Comparison of ENCODE assay signal across 1 cellular context in the genomic region with DNA sequence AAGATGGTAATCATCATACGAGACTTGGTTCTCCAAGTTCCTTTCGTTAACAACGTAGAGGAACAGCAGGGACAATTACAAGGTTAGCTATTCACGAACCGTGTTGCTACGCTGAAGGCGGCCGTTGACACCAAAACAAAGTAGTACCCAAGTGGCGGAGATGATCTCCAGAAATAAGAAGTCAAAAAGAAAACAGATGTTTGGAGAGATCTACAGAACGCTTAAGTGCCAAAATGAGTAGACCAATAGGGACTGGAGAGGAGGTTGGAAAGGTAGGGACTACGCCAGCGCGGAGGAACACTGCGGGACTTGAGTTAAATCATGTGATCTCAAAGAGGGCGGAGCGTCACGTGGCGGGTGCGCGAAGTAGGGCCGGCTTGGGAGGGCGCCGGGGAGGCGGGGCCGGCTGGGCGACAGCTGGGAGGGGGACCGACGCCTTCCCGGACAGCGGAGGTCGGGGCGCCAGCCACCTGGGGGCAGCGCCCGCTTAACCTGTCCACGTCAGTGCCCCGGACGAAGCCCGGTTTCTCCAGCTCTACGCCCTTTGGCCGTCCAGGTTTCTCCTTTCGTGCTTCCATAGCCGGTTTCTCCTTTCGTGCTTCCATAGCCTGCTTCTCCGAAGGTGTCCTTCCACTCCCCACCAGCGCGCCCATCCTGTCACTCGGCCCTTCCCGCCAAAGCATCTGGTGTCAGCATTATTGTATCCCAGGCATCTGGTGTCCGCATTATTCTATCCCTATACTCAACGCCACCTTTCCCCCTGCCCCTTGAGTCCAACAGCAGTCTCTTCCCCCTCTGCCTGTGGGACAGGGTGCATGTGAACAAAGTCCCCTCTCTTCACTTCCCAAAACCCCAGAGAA.
A peak's percentile ranks its signal among the peaks of the same experiment; 100 is the strongest.
TF ChIP-seq lines count a peak whose summit lies in the region.

No MANE protein-coding gene starts in this region.

TF ChIP-seq in HepG2, 621 proteins besides CTCF, POLR2A, EP300 and RAD21 (continued from another document and continues in another):
- no peak for TF ChIP-seq ZSCAN22 (CRISPR knock-in tag; IDR thresholded peaks at IDR 0.05)
- no peak for TF ChIP-seq RBM39 (IDR thresholded peaks at IDR 0.05; ENCODE audit: low read depth, low read length, poor library complexity, severe bottlenecking)
- no peak for TF ChIP-seq ZNF550 (CRISPR knock-in tag; IDR thresholded peaks at IDR 0.05; ENCODE audit: borderline replicate concordance)
- TF ChIP-seq, protein P1, sequence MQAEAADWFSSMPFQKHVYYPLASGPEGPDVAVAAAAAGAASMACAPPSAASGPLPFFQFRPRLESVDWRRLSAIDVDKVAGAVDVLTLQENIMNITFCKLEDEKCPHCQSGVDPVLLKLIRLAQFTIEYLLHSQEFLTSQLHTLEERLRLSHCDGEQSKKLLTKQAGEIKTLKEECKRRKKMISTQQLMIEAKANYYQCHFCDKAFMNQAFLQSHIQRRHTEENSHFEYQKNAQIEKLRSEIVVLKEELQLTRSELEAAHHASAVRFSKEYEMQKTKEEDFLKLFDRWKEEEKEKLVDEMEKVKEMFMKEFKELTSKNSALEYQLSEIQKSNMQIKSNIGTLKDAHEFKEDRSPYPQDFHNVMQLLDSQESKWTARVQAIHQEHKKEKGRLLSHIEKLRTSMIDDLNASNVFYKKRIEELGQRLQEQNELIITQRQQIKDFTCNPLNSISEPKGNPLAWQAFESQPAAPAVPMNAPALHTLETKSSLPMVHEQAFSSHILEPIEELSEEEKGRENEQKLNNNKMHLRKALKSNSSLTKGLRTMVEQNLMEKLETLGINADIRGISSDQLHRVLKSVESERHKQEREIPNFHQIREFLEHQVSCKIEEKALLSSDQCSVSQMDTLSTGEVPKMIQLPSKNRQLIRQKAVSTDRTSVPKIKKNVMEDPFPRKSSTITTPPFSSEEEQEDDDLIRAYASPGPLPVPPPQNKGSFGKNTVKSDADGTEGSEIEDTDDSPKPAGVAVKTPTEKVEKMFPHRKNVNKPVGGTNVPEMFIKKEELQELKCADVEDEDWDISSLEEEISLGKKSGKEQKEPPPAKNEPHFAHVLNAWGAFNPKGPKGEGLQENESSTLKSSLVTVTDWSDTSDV (CRISPR knock-in tag; IDR thresholded peaks at IDR 0.05) = 0 out of 2 replicates have a peak, but pooled peaks have one; percentile 43
- TF ChIP-seq KDM1A (CRISPR knock-in tag; IDR thresholded peaks at IDR 0.05) = no peak
- 0 out of 2 replicates have a peak, but pooled peaks have one; percentile 45 for TF ChIP-seq RFXAP (CRISPR knock-in tag; IDR thresholded peaks at IDR 0.05; ENCODE audit: borderline replicate concordance)
- TF ChIP-seq THYN1 (CRISPR knock-in tag; IDR thresholded peaks at IDR 0.05; ENCODE audit: borderline replicate concordance, low read depth) = no peak
- peak; percentile 92 for TF ChIP-seq BHLHE40 (IDR thresholded peaks at IDR 0.05; ENCODE audit: low read length)
- TF ChIP-seq ZSCAN30 (CRISPR knock-in tag; IDR thresholded peaks at IDR 0.05) = no peak; the same call in 1 of the 2 replicates
- TF ChIP-seq, protein P2, sequence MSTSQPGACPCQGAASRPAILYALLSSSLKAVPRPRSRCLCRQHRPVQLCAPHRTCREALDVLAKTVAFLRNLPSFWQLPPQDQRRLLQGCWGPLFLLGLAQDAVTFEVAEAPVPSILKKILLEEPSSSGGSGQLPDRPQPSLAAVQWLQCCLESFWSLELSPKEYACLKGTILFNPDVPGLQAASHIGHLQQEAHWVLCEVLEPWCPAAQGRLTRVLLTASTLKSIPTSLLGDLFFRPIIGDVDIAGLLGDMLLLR (CRISPR knock-in tag; IDR thresholded peaks at IDR 0.05) = no peak
- TF ChIP-seq, protein P3, sequence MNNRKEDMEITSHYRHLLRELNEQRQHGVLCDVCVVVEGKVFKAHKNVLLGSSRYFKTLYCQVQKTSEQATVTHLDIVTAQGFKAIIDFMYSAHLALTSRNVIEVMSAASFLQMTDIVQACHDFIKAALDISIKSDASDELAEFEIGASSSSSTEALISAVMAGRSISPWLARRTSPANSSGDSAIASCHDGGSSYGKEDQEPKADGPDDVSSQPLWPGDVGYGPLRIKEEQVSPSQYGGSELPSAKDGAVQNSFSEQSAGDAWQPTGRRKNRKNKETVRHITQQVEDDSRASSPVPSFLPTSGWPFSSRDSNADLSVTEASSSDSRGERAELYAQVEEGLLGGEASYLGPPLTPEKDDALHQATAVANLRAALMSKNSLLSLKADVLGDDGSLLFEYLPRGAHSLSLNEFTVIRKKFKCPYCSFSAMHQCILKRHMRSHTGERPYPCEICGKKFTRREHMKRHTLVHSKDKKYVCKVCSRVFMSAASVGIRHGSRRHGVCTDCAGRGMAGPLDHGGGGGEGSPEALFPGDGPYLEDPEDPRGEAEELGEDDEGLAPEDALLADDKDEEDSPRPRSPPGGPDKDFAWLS (CRISPR knock-in tag; IDR thresholded peaks at IDR 0.05; ENCODE audit: borderline replicate concordance) = no peak
- TF ChIP-seq, protein P4, sequence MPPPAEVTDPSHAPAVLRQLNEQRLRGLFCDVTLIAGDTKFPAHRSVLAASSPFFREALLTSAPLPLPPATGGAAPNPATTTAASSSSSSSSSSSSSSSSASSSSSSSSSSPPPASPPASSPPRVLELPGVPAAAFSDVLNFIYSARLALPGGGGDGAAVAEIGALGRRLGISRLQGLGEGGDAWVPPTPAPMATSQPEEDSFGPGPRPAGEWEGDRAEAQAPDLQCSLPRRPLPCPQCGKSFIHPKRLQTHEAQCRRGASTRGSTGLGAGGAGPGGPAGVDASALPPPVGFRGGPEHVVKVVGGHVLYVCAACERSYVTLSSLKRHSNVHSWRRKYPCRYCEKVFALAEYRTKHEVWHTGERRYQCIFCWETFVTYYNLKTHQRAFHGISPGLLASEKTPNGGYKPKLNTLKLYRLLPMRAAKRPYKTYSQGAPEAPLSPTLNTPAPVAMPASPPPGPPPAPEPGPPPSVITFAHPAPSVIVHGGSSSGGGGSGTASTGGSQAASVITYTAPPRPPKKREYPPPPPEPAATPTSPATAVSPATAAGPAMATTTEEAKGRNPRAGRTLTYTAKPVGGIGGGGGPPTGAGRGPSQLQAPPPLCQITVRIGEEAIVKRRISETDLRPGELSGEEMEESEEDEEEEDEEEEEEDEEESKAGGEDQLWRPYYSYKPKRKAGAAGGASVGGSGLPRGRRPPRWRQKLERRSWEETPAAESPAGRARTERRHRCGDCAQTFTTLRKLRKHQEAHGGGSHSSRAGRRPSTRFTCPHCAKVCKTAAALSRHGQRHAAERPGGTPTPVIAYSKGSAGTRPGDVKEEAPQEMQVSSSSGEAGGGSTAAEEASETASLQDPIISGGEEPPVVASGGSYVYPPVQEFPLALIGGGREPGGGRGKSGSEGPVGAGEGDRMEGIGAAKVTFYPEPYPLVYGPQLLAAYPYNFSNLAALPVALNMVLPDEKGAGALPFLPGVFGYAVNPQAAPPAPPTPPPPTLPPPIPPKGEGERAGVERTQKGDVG (CRISPR knock-in tag; IDR thresholded peaks at IDR 0.05; ENCODE audit: borderline replicate concordance) = no peak
- TF ChIP-seq ZNF12 (CRISPR knock-in tag; IDR thresholded peaks at IDR 0.05) = no peak
- no peak for TF ChIP-seq ZNF776 (CRISPR knock-in tag; IDR thresholded peaks at IDR 0.05)
- TF ChIP-seq, protein P5, sequence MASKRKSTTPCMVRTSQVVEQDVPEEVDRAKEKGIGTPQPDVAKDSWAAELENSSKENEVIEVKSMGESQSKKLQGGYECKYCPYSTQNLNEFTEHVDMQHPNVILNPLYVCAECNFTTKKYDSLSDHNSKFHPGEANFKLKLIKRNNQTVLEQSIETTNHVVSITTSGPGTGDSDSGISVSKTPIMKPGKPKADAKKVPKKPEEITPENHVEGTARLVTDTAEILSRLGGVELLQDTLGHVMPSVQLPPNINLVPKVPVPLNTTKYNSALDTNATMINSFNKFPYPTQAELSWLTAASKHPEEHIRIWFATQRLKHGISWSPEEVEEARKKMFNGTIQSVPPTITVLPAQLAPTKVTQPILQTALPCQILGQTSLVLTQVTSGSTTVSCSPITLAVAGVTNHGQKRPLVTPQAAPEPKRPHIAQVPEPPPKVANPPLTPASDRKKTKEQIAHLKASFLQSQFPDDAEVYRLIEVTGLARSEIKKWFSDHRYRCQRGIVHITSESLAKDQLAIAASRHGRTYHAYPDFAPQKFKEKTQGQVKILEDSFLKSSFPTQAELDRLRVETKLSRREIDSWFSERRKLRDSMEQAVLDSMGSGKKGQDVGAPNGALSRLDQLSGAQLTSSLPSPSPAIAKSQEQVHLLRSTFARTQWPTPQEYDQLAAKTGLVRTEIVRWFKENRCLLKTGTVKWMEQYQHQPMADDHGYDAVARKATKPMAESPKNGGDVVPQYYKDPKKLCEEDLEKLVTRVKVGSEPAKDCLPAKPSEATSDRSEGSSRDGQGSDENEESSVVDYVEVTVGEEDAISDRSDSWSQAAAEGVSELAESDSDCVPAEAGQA (IDR thresholded peaks at IDR 0.05; ENCODE audit: low read depth) = peak; percentile 72; the same call in 1 of the 2 replicates
- TF ChIP-seq, protein P5 (CRISPR knock-in tag; IDR thresholded peaks at IDR 0.05; ENCODE audit: borderline replicate concordance) = no peak
- no peak for TF ChIP-seq ZNF558 (CRISPR knock-in tag; IDR thresholded peaks at IDR 0.05; ENCODE audit: borderline replicate concordance)
- TF ChIP-seq, protein P6, sequence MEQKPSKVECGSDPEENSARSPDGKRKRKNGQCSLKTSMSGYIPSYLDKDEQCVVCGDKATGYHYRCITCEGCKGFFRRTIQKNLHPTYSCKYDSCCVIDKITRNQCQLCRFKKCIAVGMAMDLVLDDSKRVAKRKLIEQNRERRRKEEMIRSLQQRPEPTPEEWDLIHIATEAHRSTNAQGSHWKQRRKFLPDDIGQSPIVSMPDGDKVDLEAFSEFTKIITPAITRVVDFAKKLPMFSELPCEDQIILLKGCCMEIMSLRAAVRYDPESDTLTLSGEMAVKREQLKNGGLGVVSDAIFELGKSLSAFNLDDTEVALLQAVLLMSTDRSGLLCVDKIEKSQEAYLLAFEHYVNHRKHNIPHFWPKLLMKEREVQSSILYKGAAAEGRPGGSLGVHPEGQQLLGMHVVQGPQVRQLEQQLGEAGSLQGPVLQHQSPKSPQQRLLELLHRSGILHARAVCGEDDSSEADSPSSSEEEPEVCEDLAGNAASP (CRISPR knock-in tag; IDR thresholded peaks at IDR 0.05; ENCODE audit: borderline replicate concordance) = peak; percentile 68; the same call in 1 of the 2 replicates
- 0 out of 2 replicates have a peak, but pooled peaks have one; percentile 54 for TF ChIP-seq ZNF792 (CRISPR knock-in tag; IDR thresholded peaks at IDR 0.05)
- TF ChIP-seq CREB1 (IDR thresholded peaks at IDR 0.05) = peak; percentile 81
- peak; percentile 72 for TF ChIP-seq CREB1 (CRISPR knock-in tag; IDR thresholded peaks at IDR 0.05)
- 0 out of 2 replicates have a peak, but pooled peaks have one; percentile 33 for TF ChIP-seq ZNF766 (CRISPR knock-in tag; IDR thresholded peaks at IDR 0.05; ENCODE audit: borderline replicate concordance)
- TF ChIP-seq NCOA2 (CRISPR knock-in tag; IDR thresholded peaks at IDR 0.05) = peak; percentile 58; the same call in 1 of the 2 replicates
- 0 out of 2 replicates have a peak, but pooled peaks have one; percentile 26 for TF ChIP-seq MAFF (IDR thresholded peaks at IDR 0.05; ENCODE audit: low read depth, low read length)
- TF ChIP-seq, protein P7, sequence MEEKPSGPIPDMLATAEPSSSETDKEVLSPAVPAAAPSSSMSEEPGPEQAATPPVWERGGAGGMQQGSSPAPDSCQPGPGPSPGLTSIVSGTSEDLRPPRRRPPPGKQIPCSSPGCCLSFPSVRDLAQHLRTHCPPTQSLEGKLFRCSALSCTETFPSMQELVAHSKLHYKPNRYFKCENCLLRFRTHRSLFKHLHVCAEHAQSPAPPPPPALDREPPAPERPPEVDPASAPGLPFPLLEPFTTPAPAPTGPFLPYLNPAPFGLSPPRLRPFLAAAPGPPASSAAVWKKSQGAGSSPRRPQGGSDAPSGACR (CRISPR knock-in tag; IDR thresholded peaks at IDR 0.05) = no peak; the same call in 1 of the 2 replicates
- TF ChIP-seq, protein P8, sequence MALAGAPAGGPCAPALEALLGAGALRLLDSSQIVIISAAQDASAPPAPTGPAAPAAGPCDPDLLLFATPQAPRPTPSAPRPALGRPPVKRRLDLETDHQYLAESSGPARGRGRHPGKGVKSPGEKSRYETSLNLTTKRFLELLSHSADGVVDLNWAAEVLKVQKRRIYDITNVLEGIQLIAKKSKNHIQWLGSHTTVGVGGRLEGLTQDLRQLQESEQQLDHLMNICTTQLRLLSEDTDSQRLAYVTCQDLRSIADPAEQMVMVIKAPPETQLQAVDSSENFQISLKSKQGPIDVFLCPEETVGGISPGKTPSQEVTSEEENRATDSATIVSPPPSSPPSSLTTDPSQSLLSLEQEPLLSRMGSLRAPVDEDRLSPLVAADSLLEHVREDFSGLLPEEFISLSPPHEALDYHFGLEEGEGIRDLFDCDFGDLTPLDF (CRISPR knock-in tag; IDR thresholded peaks at IDR 0.05) = peak; percentile 44; the same call in 1 of the 2 replicates
- no peak for TF ChIP-seq ZNF660 (CRISPR knock-in tag; IDR thresholded peaks at IDR 0.05; ENCODE audit: borderline replicate concordance, low read depth)
- TF ChIP-seq SRY (CRISPR knock-in tag; IDR thresholded peaks at IDR 0.05) = peak; percentile 52; the same call in 1 of the 2 replicates
- no peak for TF ChIP-seq ZNF251 (CRISPR knock-in tag; IDR thresholded peaks at IDR 0.05)
- TF ChIP-seq, protein P9, sequence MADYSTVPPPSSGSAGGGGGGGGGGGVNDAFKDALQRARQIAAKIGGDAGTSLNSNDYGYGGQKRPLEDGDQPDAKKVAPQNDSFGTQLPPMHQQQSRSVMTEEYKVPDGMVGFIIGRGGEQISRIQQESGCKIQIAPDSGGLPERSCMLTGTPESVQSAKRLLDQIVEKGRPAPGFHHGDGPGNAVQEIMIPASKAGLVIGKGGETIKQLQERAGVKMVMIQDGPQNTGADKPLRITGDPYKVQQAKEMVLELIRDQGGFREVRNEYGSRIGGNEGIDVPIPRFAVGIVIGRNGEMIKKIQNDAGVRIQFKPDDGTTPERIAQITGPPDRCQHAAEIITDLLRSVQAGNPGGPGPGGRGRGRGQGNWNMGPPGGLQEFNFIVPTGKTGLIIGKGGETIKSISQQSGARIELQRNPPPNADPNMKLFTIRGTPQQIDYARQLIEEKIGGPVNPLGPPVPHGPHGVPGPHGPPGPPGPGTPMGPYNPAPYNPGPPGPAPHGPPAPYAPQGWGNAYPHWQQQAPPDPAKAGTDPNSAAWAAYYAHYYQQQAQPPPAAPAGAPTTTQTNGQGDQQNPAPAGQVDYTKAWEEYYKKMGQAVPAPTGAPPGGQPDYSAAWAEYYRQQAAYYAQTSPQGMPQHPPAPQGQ (CRISPR knock-in tag; IDR thresholded peaks at IDR 0.05; ENCODE audit: borderline replicate concordance) = peak; percentile 86; the same call in 1 of the 2 replicates
